In genomic region chr4:101288365-101289145, GRCh38 we compare ENCODE assay signal across 13 cellular contexts. TPM values are rescaled to one million over a fixed set of nuclear protein-coding genes. Genes with fewer than 3 reads are reported as not detected.
DNase-seq lines count a peak whose midpoint lies in the region; ATAC-seq and TF ChIP-seq lines count a peak whose summit lies in the region.
"Had no signal": no experiment of that assay in that cellular context is flagged by ENCODE, and none has a peak within 500 bp of the region (broad histone marks: within the 10 kb centered on the region; RNA-seq: fewer than 3 reads in every experiment).

No MANE protein-coding gene starts in this region.

- TF ChIP-seq CTCF in natural killer cell (IDR thresholded peaks at IDR 0.05) (no peak), VCaP (conservative IDR thresholded peaks at IDR 0.05) (no peak)

- peaks cover 47 to 57% of the 10 kb centered on the region in 2 donors for H3K4me1 Mint-ChIP-seq in natural killer cell treated with Interleukin-12 subunit alpha and Interleukin-12 subunit beta and Interleukin-15 and Interleukin-18, amount 100 ng/mL, for 72 hours (ENCODE audit: low read depth in 2 of 2)
- H3K4me1 Mint-ChIP-seq in natural killer cell (peaks cover 75 to 80% of the 10 kb centered on the region in 2 donors), immature natural killer cell (peaks cover 76 to 95% of the 10 kb centered on the region in 2 donors)

- DNase-seq in natural killer cell treated with Interleukin-12 subunit alpha and Interleukin-12 subunit beta and Interleukin-15 and Interleukin-18, amount 100 ng/mL, for 72 hours (ENCODE audit: low spot score): no peak
- no peak for DNase-seq in natural killer cell
- DNase-seq in immature natural killer cell: no peak
- DNase-seq in mucosa of gallbladder (ENCODE audit: low spot score): no peak
- no peak for DNase-seq in NCI-H2107 (lab: John Stamatoyannopoulos, UW)
- no peak for DNase-seq in NCI-H1694 (lab: John Stamatoyannopoulos, UW)
- DNase-seq: left cardiac atrium, NCI-H2081, T1000 had no signal

- H3K9me3 Mint-ChIP-seq in natural killer cell treated with Interleukin-12 subunit alpha and Interleukin-12 subunit beta and Interleukin-15 and Interleukin-18, amount 100 ng/mL, for 72 hours: no peaks in the 10 kb centered on the region
- H3K9me3 Mint-ChIP-seq in natural killer cell: no peaks in the 10 kb centered on the region
- no peaks in the 10 kb centered on the region for H3K9me3 Mint-ChIP-seq in immature natural killer cell

- peak overlapping the region; percentile 46 for H3K27ac ChIP-seq in VCaP

- H3K4me3 Mint-ChIP-seq in natural killer cell treated with Interleukin-12 subunit alpha and Interleukin-12 subunit beta and Interleukin-15 and Interleukin-18, amount 100 ng/mL, for 72 hours: peak overlapping the region; percentile 11
- H3K4me3 Mint-ChIP-seq in natural killer cell: no peak overlapping the region
- no peak overlapping the region for H3K4me3 Mint-ChIP-seq in immature natural killer cell
- H3K4me3 Mint-ChIP-seq: brain had no signal

- intact Hi-C loops in natural killer cell (cut with micrococcal nuclease): no loop called here

- peak overlapping the region in 1 of 2 donors; percentile 8 for H3K27ac Mint-ChIP-seq in natural killer cell treated with Interleukin-12 subunit alpha and Interleukin-12 subunit beta and Interleukin-15 and Interleukin-18, amount 100 ng/mL, for 72 hours
- H3K27ac Mint-ChIP-seq in natural killer cell (peak overlapping the region in 1 of 2 donors; percentile 85), immature natural killer cell (peak overlapping the region in 4 of 6 donors; percentile 4 to 36 (median 8))
- H3K27ac Mint-ChIP-seq: brain had no signal

- no peak for ATAC-seq in natural killer cell treated with Interleukin-12 subunit alpha and Interleukin-12 subunit beta and Interleukin-15 and Interleukin-18, amount 100 ng/mL, for 72 hours
- ATAC-seq in natural killer cell: no peak
- no peak for ATAC-seq in HG02623 (IDR thresholded peaks at IDR 0.05; ENCODE audit: unreplicated experiment)

- H3K36me3 Mint-ChIP-seq in natural killer cell treated with Interleukin-12 subunit alpha and Interleukin-12 subunit beta and Interleukin-15 and Interleukin-18, amount 100 ng/mL, for 72 hours: no peaks in the 10 kb centered on the region
- H3K36me3 Mint-ChIP-seq in natural killer cell (no peaks in the 10 kb centered on the region), immature natural killer cell (peaks cover 0 to 3% (median 0%) of the 10 kb centered on the region in 3 donors)

- no peaks in the 10 kb centered on the region for H3K27me3 Mint-ChIP-seq in natural killer cell treated with Interleukin-12 subunit alpha and Interleukin-12 subunit beta and Interleukin-15 and Interleukin-18, amount 100 ng/mL, for 72 hours
- no peaks in the 10 kb centered on the region for H3K27me3 Mint-ChIP-seq in natural killer cell (ENCODE audit: low read depth in 2 of 2)
- H3K27me3 Mint-ChIP-seq in immature natural killer cell (ENCODE audit: low read depth in 3 of 3): peaks cover 0 to 3% (median 0%) of the 10 kb centered on the region in 3 donors
- H3K27me3 Mint-ChIP-seq: brain, progenitor cell of endocrine pancreas had no signal

RNA-seq across cellular contexts. Expression of gene PPP3CA, which starts 58.8 kb away (rescaled TPM):
- total RNA-seq in natural killer cell treated with Interleukin-12 subunit alpha and Interleukin-12 subunit beta and Interleukin-15 and Interleukin-18, amount 100 ng/mL, for 72 hours: 10 to 100 TPM; 42.6 to 50.2 TPM
- total RNA-seq in natural killer cell: 10 to 100 TPM; 53.1 to 73.1 (median 58.0) TPM
- polyA plus RNA-seq in immature natural killer cell: 10 to 100 TPM in 2 of 3 donors, 1 to 10 TPM in 1; 9.4 to 13.6 (median 10.8) TPM
- total RNA-seq in mucosa of gallbladder: 24.6 TPM
